Comparison of ENCODE assay signal across 8 cellular contexts in the genomic region with DNA sequence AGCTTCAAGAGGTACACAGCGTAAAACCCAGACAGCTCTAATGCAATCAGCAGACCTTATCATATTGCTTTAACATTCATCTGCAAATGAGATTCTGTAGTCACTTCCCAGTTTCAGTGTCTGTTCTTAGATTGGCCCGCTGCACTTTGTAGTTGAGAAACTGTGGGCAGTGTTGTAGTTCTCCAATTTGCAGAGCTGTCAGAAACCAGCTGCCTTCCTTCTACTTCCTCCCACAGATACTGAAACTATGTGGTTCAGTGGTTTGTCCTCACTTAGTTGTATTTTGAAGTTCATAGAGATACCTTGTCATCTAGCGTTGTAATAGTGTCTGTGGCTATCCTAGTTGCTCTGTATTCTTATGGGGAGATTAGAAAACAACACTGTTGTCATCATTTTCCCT. TPM values are rescaled to one million over a fixed set of nuclear protein-coding genes. Genes with fewer than 3 reads are reported as not detected.
DNase-seq lines count a peak whose midpoint lies in the region; ATAC-seq and TF ChIP-seq lines count a peak whose summit lies in the region.

No MANE protein-coding gene starts in this region.

- DNase-seq in NOMO-1 (lab: John Stamatoyannopoulos, UW; ENCODE audit: unreplicated experiment in 2 of 2) (peak; percentile 91 to 98), DMS 273 (lab: John Stamatoyannopoulos, UW; ENCODE audit: unreplicated experiment) (no peak), gastrocnemius medialis (no peak), NCI-H2196 (lab: John Stamatoyannopoulos, UW; ENCODE audit: unreplicated experiment) (no peak)
- peak in 1 of 2 donors; percentile 32 for DNase-seq in central memory CD8-positive, alpha-beta T cell (ENCODE audit: low spot score in 2 of 2)
- peak; percentile 22 for DNase-seq in stimulated activated CD8-positive, alpha-beta memory T cell treated with anti-CD3 and anti-CD28 coated beads, Interleukin-12 subunit alpha, Interleukin-12 subunit beta, amount 100 ng/mL, for 24 hours (ENCODE audit: extremely low read depth)

- H3K27ac ChIP-seq in gastrocnemius medialis, result no peak overlapping the region

- in situ Hi-C loops in gastrocnemius medialis (cut with MboI; ENCODE audit: low sequenced_read_pairs in 4 of 4), result no loop called here

- ATAC-seq in GM18520 (IDR thresholded peaks at IDR 0.05; ENCODE audit: unreplicated experiment) (peak; percentile 100), HG02623 (IDR thresholded peaks at IDR 0.05; ENCODE audit: unreplicated experiment) (peak; percentile 100), gastrocnemius medialis (no peak)
- ATAC-seq in central memory CD8-positive, alpha-beta T cell (replicated peaks; ENCODE audit: extremely low read depth, poor library complexity, severe bottlenecking), result peak; percentile 95

- H3K9me3 Mint-ChIP-seq in central memory CD8-positive, alpha-beta T cell, result no peaks in the 10 kb centered on the region

- H3K4me1 ChIP-seq in gastrocnemius medialis, result no peaks in the 10 kb centered on the region

- no peak overlapping the region for H3K4me3 Mint-ChIP-seq in central memory CD8-positive, alpha-beta T cell

- no peak for TF ChIP-seq CTCF in gastrocnemius medialis (IDR thresholded peaks at IDR 0.05 in 4 of 5, conservative IDR thresholded peaks at IDR 0.05 in 1 of 5)

- peaks cover 19% of the 10 kb centered on the region for H3K36me3 Mint-ChIP-seq in central memory CD8-positive, alpha-beta T cell (ENCODE audit: insufficient read depth)

- no peaks in the 10 kb centered on the region for H3K27me3 Mint-ChIP-seq in central memory CD8-positive, alpha-beta T cell

- intact Hi-C loops in gastrocnemius medialis (cut with DNase I; ENCODE audit: low total_unique reads), result no loop called here

- H3K4me3 ChIP-seq in gastrocnemius medialis, result no peak overlapping the region

- H3K9me3 ChIP-seq in gastrocnemius medialis, result no peaks in the 10 kb centered on the region

- peaks cover 0 to 11% of the 10 kb centered on the region in 2 donors for H3K36me3 ChIP-seq in gastrocnemius medialis

- H3K4me1 Mint-ChIP-seq in central memory CD8-positive, alpha-beta T cell, result peaks cover 13% of the 10 kb centered on the region

- peak overlapping the region; percentile 82 for H3K27ac Mint-ChIP-seq in central memory CD8-positive, alpha-beta T cell (ENCODE audit: low read depth)

- no peak for TF ChIP-seq POLR2A in gastrocnemius medialis (IDR thresholded peaks at IDR 0.05)

- H3K27me3 ChIP-seq in gastrocnemius medialis, result no peaks in the 10 kb centered on the region

RNA-seq across cellular contexts. Expression of a gene that starts 39.6 kb away (rescaled TPM):
- total RNA-seq in gastrocnemius medialis, result under 1 TPM; 0.05 to 0.92 (median 0.53) TPM

RNA-seq across cellular contexts. Expression of a gene that starts 53.4 kb away (rescaled TPM):
- 10 to 100 TPM in 2 of 4 donors, 1 to 10 TPM in 2; 6.7 to 16.3 (median 10.4) TPM for total RNA-seq in gastrocnemius medialis

Comparison
In these comparisons a context has a peak if more than half of its experiments do, and no peak if none do; other contexts are left out.
1. ATAC-seq: peak in GM18520 (single experiment), HG02623 (single experiment) and central memory CD8-positive, alpha-beta T cell (single experiment); none in gastrocnemius medialis (0 of 2).
2. DNase-seq: peak in NOMO-1 (2 of 2) and stimulated activated CD8-positive, alpha-beta memory T cell treated with anti-CD3 and anti-CD28 coated beads, Interleukin-12 subunit alpha, Interleukin-12 subunit beta, amount 100 ng/mL, for 24 hours (single experiment); none in DMS 273 (single experiment), gastrocnemius medialis (0 of 2) and NCI-H2196 (single experiment).